ENCODE assay signal across 1 cellular context in the genomic region with DNA sequence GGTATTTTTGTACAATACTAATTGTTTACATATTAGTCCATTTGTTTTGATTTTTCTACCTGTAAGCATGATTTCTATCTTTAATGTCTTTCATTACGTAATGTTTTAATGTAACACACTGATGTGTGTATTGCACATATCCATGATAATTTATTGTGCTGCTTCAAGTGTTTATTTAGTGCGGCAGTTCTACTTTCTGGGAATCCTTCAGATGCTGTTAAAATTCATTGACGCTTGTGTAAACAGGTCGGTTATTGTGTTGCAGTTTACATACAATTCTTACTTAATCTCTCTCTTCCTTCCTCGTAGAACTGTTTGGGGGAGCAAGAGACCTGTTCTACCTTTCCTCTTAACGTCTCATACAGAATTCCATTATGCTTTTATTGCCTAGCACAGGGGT.
TF ChIP-seq lines count a peak whose summit lies in the region.

No MANE protein-coding gene starts in this region.

TF ChIP-seq in HEK293, 187 proteins besides CTCF, POLR2A, EP300 and RAD21 (continued from another document):
- TF ChIP-seq, protein P1, sequence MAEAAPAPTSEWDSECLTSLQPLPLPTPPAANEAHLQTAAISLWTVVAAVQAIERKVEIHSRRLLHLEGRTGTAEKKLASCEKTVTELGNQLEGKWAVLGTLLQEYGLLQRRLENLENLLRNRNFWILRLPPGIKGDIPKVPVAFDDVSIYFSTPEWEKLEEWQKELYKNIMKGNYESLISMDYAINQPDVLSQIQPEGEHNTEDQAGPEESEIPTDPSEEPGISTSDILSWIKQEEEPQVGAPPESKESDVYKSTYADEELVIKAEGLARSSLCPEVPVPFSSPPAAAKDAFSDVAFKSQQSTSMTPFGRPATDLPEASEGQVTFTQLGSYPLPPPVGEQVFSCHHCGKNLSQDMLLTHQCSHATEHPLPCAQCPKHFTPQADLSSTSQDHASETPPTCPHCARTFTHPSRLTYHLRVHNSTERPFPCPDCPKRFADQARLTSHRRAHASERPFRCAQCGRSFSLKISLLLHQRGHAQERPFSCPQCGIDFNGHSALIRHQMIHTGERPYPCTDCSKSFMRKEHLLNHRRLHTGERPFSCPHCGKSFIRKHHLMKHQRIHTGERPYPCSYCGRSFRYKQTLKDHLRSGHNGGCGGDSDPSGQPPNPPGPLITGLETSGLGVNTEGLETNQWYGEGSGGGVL (tag by site-specific recombination; IDR thresholded peaks at IDR 0.05) = peak; percentile 28; the same call in 1 of the 2 replicates
- TF ChIP-seq KLF10 (tag by site-specific recombination; IDR thresholded peaks at IDR 0.05) = 0 out of 2 replicates have a peak, but pooled peaks have one; percentile 21
- TF ChIP-seq ZNF776 (tag by site-specific recombination; IDR thresholded peaks at IDR 0.05; ENCODE audit: borderline replicate concordance) = no peak
- TF ChIP-seq, protein P2, sequence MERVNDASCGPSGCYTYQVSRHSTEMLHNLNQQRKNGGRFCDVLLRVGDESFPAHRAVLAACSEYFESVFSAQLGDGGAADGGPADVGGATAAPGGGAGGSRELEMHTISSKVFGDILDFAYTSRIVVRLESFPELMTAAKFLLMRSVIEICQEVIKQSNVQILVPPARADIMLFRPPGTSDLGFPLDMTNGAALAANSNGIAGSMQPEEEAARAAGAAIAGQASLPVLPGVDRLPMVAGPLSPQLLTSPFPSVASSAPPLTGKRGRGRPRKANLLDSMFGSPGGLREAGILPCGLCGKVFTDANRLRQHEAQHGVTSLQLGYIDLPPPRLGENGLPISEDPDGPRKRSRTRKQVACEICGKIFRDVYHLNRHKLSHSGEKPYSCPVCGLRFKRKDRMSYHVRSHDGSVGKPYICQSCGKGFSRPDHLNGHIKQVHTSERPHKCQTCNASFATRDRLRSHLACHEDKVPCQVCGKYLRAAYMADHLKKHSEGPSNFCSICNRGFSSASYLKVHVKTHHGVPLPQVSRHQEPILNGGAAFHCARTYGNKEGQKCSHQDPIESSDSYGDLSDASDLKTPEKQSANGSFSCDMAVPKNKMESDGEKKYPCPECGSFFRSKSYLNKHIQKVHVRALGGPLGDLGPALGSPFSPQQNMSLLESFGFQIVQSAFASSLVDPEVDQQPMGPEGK (tag by site-specific recombination; IDR thresholded peaks at IDR 0.05) = 0 out of 2 replicates have a peak, but pooled peaks have one; percentile 20
- TF ChIP-seq SP7 (tag by site-specific recombination; IDR thresholded peaks at IDR 0.05) = peak; percentile 35; the same call in 1 of the 2 replicates
- TF ChIP-seq ZNF24 (tag by site-specific recombination; IDR thresholded peaks at IDR 0.05) = peak; percentile 79; the same call in 1 of the 2 replicates
- peak; percentile 50; the same call in 1 of the 2 replicates for TF ChIP-seq OVOL3 (tag by site-specific recombination; IDR thresholded peaks at IDR 0.05)
